Comparison of ENCODE assay signal across 13 cellular contexts in the genomic region with DNA sequence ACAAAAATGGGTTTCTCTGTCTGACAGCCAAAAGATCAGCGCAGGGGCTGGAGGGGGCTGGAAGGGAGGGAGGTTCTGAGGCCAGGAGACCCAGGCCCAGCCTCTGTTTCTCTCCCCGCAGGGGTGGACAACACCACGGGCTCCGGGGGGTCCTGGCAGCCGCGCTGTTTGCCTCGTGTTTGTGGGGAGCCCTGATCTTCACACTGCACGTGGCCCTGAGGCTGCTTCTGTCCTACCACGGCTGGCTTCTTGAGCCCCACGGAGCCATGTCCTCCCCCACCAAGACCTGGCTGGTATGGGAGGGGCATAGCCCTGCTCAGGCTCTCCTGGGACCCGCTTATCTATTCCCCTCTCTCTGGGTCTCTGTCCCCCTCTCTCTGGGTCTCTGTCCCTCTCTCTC.
"Had no signal": no experiment of that assay in that cellular context is flagged by ENCODE, and none has a peak within 500 bp of the region (broad histone marks: within the 10 kb centered on the region; RNA-seq: fewer than 3 reads in every experiment).

No MANE protein-coding gene starts in this region.

- H3K36me3 ChIP-seq: colonic mucosa, gastroesophageal sphincter, heart right ventricle, left ventricle myocardium inferior, sigmoid colon, spleen had no signal

- H3K27ac ChIP-seq: colonic mucosa, gastroesophageal sphincter, heart right ventricle, left ventricle myocardium inferior, sigmoid colon, spleen had no signal

- H3K4me3 ChIP-seq: colonic mucosa, gastroesophageal sphincter, heart right ventricle, left ventricle myocardium inferior, sigmoid colon, spleen had no signal

- H3K9me3 ChIP-seq: colonic mucosa, gastroesophageal sphincter, heart right ventricle, left ventricle myocardium inferior, sigmoid colon, spleen had no signal

- H3K4me1 ChIP-seq: colonic mucosa, gastroesophageal sphincter, heart right ventricle, left ventricle myocardium inferior, sigmoid colon, spleen had no signal

- H3K27me3 ChIP-seq: colonic mucosa had no signal

- DNase-seq: activated naive CD4-positive, alpha-beta T cell treated with Interleukin-2 at 50 U/mL for 16 hours; central memory CD4-positive, alpha-beta T cell; colonic mucosa; heart right ventricle; left ventricle myocardium inferior; sigmoid colon; spleen; T-helper 1 cell had no signal

- FAIRE-seq: endometrium, islet of Langerhans had no signal

- ATAC-seq: gastroesophageal sphincter, SK-N-SH treated with all-trans-retinoic acid at 6 μM for 48 hours had no signal

- H3K4me3 Mint-ChIP-seq: brain had no signal

- H3K27me3 Mint-ChIP-seq: brain had no signal

- H3K9me3 Mint-ChIP-seq: brain had no signal

- H3K4me1 Mint-ChIP-seq: brain had no signal
